In the genomic region with DNA sequence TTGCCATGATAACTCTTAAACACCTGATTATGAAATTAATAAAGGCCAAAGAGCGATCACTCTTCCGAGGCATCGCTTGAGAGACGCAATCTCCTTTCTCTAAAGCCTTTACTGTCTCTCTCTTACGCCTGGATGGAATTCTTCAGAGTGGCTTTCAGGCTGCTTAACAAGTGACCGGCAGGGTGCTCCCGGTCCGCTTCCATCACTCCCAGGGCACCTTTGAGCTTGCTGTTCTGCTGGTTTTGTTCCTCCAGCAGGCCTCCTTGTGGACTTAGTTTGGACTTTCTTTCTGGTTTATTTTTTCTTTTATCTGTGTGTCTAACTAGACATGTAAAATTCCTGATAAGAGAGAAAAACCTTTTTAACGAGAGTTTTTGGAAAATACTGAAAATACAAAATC, we compare ENCODE assay signal across 1 cellular context.
TF ChIP-seq lines count a peak whose summit lies in the region.

No MANE protein-coding gene starts in this region.

TF ChIP-seq in H1, 55 proteins besides CTCF, POLR2A, EP300 and RAD21 (continued from another document):
- no peak for TF ChIP-seq NANOG (IDR thresholded peaks at IDR 0.05; ENCODE audit: insufficient read depth, low read depth, low read length, poor library complexity, severe bottlenecking)
- TF ChIP-seq SP1 (IDR thresholded peaks at IDR 0.05; ENCODE audit: low read depth, low read length) = no peak
- no peak for TF ChIP-seq SUZ12 (IDR thresholded peaks at IDR 0.05; ENCODE audit: low read length)
- TF ChIP-seq ZNF274 (IDR thresholded peaks at IDR 0.05; ENCODE audit: borderline replicate concordance, extremely low read depth, low read length) = no peak
- TF ChIP-seq BCL11A (IDR thresholded peaks at IDR 0.05; ENCODE audit: low read depth in 2 of 2, low read length in 2 of 2) = no peak
- TF ChIP-seq, protein P1, sequence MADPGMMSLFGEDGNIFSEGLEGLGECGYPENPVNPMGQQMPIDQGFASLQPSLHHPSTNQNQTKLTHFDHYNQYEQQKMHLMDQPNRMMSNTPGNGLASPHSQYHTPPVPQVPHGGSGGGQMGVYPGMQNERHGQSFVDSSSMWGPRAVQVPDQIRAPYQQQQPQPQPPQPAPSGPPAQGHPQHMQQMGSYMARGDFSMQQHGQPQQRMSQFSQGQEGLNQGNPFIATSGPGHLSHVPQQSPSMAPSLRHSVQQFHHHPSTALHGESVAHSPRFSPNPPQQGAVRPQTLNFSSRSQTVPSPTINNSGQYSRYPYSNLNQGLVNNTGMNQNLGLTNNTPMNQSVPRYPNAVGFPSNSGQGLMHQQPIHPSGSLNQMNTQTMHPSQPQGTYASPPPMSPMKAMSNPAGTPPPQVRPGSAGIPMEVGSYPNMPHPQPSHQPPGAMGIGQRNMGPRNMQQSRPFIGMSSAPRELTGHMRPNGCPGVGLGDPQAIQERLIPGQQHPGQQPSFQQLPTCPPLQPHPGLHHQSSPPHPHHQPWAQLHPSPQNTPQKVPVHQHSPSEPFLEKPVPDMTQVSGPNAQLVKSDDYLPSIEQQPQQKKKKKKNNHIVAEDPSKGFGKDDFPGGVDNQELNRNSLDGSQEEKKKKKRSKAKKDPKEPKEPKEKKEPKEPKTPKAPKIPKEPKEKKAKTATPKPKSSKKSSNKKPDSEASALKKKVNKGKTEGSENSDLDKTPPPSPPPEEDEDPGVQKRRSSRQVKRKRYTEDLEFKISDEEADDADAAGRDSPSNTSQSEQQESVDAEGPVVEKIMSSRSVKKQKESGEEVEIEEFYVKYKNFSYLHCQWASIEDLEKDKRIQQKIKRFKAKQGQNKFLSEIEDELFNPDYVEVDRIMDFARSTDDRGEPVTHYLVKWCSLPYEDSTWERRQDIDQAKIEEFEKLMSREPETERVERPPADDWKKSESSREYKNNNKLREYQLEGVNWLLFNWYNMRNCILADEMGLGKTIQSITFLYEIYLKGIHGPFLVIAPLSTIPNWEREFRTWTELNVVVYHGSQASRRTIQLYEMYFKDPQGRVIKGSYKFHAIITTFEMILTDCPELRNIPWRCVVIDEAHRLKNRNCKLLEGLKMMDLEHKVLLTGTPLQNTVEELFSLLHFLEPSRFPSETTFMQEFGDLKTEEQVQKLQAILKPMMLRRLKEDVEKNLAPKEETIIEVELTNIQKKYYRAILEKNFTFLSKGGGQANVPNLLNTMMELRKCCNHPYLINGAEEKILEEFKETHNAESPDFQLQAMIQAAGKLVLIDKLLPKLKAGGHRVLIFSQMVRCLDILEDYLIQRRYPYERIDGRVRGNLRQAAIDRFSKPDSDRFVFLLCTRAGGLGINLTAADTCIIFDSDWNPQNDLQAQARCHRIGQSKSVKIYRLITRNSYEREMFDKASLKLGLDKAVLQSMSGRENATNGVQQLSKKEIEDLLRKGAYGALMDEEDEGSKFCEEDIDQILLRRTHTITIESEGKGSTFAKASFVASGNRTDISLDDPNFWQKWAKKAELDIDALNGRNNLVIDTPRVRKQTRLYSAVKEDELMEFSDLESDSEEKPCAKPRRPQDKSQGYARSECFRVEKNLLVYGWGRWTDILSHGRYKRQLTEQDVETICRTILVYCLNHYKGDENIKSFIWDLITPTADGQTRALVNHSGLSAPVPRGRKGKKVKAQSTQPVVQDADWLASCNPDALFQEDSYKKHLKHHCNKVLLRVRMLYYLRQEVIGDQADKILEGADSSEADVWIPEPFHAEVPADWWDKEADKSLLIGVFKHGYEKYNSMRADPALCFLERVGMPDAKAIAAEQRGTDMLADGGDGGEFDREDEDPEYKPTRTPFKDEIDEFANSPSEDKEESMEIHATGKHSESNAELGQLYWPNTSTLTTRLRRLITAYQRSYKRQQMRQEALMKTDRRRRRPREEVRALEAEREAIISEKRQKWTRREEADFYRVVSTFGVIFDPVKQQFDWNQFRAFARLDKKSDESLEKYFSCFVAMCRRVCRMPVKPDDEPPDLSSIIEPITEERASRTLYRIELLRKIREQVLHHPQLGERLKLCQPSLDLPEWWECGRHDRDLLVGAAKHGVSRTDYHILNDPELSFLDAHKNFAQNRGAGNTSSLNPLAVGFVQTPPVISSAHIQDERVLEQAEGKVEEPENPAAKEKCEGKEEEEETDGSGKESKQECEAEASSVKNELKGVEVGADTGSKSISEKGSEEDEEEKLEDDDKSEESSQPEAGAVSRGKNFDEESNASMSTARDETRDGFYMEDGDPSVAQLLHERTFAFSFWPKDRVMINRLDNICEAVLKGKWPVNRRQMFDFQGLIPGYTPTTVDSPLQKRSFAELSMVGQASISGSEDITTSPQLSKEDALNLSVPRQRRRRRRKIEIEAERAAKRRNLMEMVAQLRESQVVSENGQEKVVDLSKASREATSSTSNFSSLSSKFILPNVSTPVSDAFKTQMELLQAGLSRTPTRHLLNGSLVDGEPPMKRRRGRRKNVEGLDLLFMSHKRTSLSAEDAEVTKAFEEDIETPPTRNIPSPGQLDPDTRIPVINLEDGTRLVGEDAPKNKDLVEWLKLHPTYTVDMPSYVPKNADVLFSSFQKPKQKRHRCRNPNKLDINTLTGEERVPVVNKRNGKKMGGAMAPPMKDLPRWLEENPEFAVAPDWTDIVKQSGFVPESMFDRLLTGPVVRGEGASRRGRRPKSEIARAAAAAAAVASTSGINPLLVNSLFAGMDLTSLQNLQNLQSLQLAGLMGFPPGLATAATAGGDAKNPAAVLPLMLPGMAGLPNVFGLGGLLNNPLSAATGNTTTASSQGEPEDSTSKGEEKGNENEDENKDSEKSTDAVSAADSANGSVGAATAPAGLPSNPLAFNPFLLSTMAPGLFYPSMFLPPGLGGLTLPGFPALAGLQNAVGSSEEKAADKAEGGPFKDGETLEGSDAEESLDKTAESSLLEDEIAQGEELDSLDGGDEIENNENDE (IDR thresholded peaks at IDR 0.05; ENCODE audit: insufficient replicate concordance, low read length) = no peak
- TF ChIP-seq TEAD4 (IDR thresholded peaks at IDR 0.05; ENCODE audit: low read depth, low read length) = no peak
TF ChIP-seq in H1: peak in this region for 0.
